Comparison of ENCODE assay signal across 1 cellular context in the genomic region with DNA sequence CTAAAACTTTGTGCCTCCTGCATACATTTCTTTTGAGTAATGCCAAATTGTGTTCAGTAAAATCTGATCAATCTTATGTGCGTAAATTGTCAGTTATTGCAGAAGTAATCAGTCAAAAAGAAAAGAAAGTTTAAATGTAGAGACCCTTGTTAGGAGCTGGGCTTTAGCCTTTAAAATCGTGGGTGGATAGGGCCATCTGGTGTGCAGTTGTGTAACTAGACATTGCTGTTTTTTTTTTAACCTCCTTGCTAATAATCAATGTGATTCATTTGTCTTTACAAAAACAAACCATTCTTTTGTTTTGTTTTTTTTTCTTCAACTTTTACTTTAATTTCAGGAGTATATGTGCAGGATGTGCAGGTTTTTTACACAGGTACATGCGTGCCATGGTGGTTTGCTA.
TF ChIP-seq lines count a peak whose summit lies in the region.

No MANE protein-coding gene starts in this region.

TF ChIP-seq in GM23338, 12 proteins besides CTCF, POLR2A, EP300 and RAD21 (continued from another document):
- TF ChIP-seq, protein P1, sequence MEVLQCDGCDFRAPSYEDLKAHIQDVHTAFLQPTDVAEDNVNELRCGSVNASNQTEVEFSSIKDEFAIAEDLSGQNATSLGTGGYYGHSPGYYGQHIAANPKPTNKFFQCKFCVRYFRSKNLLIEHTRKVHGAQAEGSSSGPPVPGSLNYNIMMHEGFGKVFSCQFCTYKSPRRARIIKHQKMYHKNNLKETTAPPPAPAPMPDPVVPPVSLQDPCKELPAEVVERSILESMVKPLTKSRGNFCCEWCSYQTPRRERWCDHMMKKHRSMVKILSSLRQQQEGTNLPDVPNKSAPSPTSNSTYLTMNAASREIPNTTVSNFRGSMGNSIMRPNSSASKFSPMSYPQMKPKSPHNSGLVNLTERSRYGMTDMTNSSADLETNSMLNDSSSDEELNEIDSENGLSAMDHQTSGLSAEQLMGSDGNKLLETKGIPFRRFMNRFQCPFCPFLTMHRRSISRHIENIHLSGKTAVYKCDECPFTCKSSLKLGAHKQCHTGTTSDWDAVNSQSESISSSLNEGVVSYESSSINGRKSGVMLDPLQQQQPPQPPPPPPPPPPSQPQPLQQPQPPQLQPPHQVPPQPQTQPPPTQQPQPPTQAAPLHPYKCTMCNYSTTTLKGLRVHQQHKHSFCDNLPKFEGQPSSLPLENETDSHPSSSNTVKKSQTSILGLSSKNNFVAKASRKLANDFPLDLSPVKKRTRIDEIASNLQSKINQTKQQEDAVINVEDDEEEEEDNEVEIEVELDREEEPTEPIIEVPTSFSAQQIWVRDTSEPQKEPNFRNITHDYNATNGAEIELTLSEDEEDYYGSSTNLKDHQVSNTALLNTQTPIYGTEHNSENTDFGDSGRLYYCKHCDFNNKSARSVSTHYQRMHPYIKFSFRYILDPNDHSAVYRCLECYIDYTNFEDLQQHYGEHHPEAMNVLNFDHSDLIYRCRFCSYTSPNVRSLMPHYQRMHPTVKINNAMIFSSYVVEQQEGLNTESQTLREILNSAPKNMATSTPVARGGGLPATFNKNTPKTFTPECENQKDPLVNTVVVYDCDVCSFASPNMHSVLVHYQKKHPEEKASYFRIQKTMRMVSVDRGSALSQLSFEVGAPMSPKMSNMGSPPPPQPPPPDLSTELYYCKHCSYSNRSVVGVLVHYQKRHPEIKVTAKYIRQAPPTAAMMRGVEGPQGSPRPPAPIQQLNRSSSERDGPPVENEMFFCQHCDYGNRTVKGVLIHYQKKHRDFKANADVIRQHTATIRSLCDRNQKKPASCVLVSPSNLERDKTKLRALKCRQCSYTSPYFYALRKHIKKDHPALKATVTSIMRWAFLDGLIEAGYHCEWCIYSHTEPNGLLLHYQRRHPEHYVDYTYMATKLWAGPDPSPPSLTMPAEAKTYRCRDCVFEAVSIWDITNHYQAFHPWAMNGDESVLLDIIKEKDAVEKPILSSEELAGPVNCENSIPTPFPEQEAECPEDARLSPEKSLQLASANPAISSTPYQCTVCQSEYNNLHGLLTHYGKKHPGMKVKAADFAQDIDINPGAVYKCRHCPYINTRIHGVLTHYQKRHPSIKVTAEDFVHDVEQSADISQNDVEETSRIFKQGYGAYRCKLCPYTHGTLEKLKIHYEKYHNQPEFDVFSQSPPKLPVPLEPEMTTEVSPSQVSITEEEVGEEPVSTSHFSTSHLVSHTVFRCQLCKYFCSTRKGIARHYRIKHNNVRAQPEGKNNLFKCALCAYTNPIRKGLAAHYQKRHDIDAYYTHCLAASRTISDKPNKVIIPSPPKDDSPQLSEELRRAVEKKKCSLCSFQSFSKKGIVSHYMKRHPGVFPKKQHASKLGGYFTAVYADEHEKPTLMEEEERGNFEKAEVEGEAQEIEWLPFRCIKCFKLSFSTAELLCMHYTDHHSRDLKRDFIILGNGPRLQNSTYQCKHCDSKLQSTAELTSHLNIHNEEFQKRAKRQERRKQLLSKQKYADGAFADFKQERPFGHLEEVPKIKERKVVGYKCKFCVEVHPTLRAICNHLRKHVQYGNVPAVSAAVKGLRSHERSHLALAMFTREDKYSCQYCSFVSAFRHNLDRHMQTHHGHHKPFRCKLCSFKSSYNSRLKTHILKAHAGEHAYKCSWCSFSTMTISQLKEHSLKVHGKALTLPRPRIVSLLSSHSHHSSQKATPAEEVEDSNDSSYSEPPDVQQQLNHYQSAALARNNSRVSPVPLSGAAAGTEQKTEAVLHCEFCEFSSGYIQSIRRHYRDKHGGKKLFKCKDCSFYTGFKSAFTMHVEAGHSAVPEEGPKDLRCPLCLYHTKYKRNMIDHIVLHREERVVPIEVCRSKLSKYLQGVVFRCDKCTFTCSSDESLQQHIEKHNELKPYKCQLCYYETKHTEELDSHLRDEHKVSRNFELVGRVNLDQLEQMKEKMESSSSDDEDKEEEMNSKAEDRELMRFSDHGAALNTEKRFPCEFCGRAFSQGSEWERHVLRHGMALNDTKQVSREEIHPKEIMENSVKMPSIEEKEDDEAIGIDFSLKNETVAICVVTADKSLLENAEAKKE (CRISPR knock-in tag; IDR thresholded peaks at IDR 0.05), result no peak
- no peak for TF ChIP-seq STAT1 (IDR thresholded peaks at IDR 0.05; ENCODE audit: unreplicated experiment)
- no peak for TF ChIP-seq ZNF331 (CRISPR knock-in tag; IDR thresholded peaks at IDR 0.05; ENCODE audit: low read depth)
- TF ChIP-seq REST (IDR thresholded peaks at IDR 0.05; ENCODE audit: unreplicated experiment), result no peak
